19 cellular contexts compared by ENCODE assay signal in genomic region chr3:125033135-125033534, GRCh38. TPM values are rescaled to one million over a fixed set of nuclear protein-coding genes. Genes with fewer than 3 reads are reported as not detected.
DNase-seq lines count a peak whose midpoint lies in the region; ATAC-seq and TF ChIP-seq lines count a peak whose summit lies in the region.
"Had no signal": no experiment of that assay in that cellular context is flagged by ENCODE, and none has a peak within 500 bp of the region (broad histone marks: within the 10 kb centered on the region; RNA-seq: fewer than 3 reads in every experiment).

No MANE protein-coding gene starts in this region.

- intact Hi-C loops in Right ventricle myocardium inferior (cut with DNase I): no loop called here
- intact Hi-C loops in thyroid gland (cut with DNase I): no loop called here

- WGBS in endodermal cell (ENCODE audit: insufficient coverage in 1 of 2, insufficient read length in 1 of 2), 2 experiments: 94 to 97% methylated on average over 5 of the region's 5 CpGs
- WGBS in thyroid gland, 2 donors: 73 to 83% methylated on average over 5 of the region's 5 CpGs

- no peak for TF ChIP-seq CTCF in cardiac muscle cell (IDR thresholded peaks at IDR 0.05; ENCODE audit: low read depth, low read length)
- no peak for TF ChIP-seq CTCF in endodermal cell (conservative IDR thresholded peaks at IDR 0.05)
- no peak for TF ChIP-seq CTCF in nephron progenitor cell (IDR thresholded peaks at IDR 0.05)
- TF ChIP-seq CTCF in thyroid gland (IDR thresholded peaks at IDR 0.05): no peak

- H3K36me3 Mint-ChIP-seq in endodermal cell (ENCODE audit: low read depth): peaks cover 27% of the 10 kb centered on the region
- peaks cover 33% of the 10 kb centered on the region for H3K36me3 Mint-ChIP-seq in nephron progenitor cell (ENCODE audit: low read depth)

- DNase-seq in cardiac muscle cell (ENCODE audit: low read depth in 1 of 2, low spot score in 1 of 2): no peak
- no peak for DNase-seq in Right ventricle myocardium inferior (ENCODE audit: missing footprints)
- DNase-seq in endodermal cell: no peak
- no peak for DNase-seq in nephron progenitor cell
- peak in 1 of 2 donors; percentile 30 for DNase-seq in thyroid gland
- no peak for DNase-seq in KG1 (lab: John Stamatoyannopoulos, UW)
- no peak for DNase-seq in UCSD-AML1 (lab: John Stamatoyannopoulos, UW; ENCODE audit: unreplicated experiment)
- DNase-seq in A172 (ENCODE audit: low spot score): no peak
- DNase-seq: activated CD8-positive, alpha-beta T cell treated with anti-CD3 and anti-CD28 coated beads, Interleukin-2, amount 10 ng/mL, durations not matched to agents 7 days and 5 days; activated gamma-delta T cell treated with Interleukin-2 at 50 U/mL for 16 hours; brain microvascular endothelial cell; COR-L47; glutamatergic neuron; NCI-H2171; NCI-H526; right lobe of liver had no signal

- H3K27ac Mint-ChIP-seq in endodermal cell (peak overlapping the region; percentile 42), nephron progenitor cell (peak overlapping the region; percentile 57)

- H3K36me3 ChIP-seq in cardiac muscle cell (no peaks in the 10 kb centered on the region), endodermal cell (ENCODE audit: control insufficient read depth, insufficient read depth, low read length) (peaks cover 30% of the 10 kb centered on the region), thyroid gland (peaks cover 6 to 11% of the 10 kb centered on the region in 2 donors)
- H3K36me3 ChIP-seq: right lobe of liver had no signal

- no peaks in the 10 kb centered on the region for H3K27me3 Mint-ChIP-seq in endodermal cell (ENCODE audit: insufficient read depth)
- H3K27me3 Mint-ChIP-seq in nephron progenitor cell (ENCODE audit: low read depth, poor library complexity): no peaks in the 10 kb centered on the region

- H3K4me1 Mint-ChIP-seq in endodermal cell (peaks cover 18% of the 10 kb centered on the region), nephron progenitor cell (peaks cover 20% of the 10 kb centered on the region)

- no peak overlapping the region for H3K9ac ChIP-seq in endodermal cell (ENCODE audit: extremely low read depth, low read length, poor library complexity, severe bottlenecking)

- H3K27me3 ChIP-seq in cardiac muscle cell (no peaks in the 10 kb centered on the region), endodermal cell (ENCODE audit: control insufficient read depth, insufficient read depth, low read length, poor library complexity, severe bottlenecking) (no peaks in the 10 kb centered on the region), thyroid gland (no peaks in the 10 kb centered on the region)
- H3K27me3 ChIP-seq: brain microvascular endothelial cell, right lobe of liver had no signal

- no peak for ATAC-seq in Right ventricle myocardium inferior
- ATAC-seq: activated CD4-positive, CD25-positive, alpha-beta regulatory T cell treated with anti-CD3 and anti-CD28 coated beads, Interleukin-2, amount 50 U/mL, for 24 hours; activated CD8-positive, alpha-beta T cell treated with anti-CD3 and anti-CD28 coated beads, Interleukin-2, amount 10 ng/mL, durations not matched to agents 7 days and 5 days had no signal

- TF ChIP-seq POLR2A in thyroid gland (IDR thresholded peaks at IDR 0.05): no peak

- H3K27ac ChIP-seq in cardiac muscle cell: peak overlapping the region; percentile 34
- H3K27ac ChIP-seq in endodermal cell (ENCODE audit: low read depth, low read length): peak overlapping the region; percentile 21
- peak overlapping the region in 2 of 3 donors; percentile 63 to 69 for H3K27ac ChIP-seq in thyroid gland
- H3K27ac ChIP-seq: 22Rv1, brain microvascular endothelial cell, coronary artery, right lobe of liver had no signal

- H3K9me3 Mint-ChIP-seq in endodermal cell (peaks cover 12% of the 10 kb centered on the region), nephron progenitor cell (peaks cover 29% of the 10 kb centered on the region)

- H3K4me3 Mint-ChIP-seq in endodermal cell (no peak overlapping the region), nephron progenitor cell (no peak overlapping the region)
- H3K4me3 Mint-ChIP-seq: activated CD8-positive, alpha-beta T cell treated with anti-CD3 and anti-CD28 coated beads, Interleukin-2, amount 10 ng/mL, durations not matched to agents 7 days and 5 days had no signal

- H3K9me3 ChIP-seq in cardiac muscle cell (ENCODE audit: low read depth) (no peaks in the 10 kb centered on the region), endodermal cell (ENCODE audit: control insufficient read depth, low read length) (peaks cover 25% of the 10 kb centered on the region), thyroid gland (no peaks in the 10 kb centered on the region)
- H3K9me3 ChIP-seq: right lobe of liver had no signal

- H3K4me3 ChIP-seq in cardiac muscle cell (no peak overlapping the region), endodermal cell (ENCODE audit: low read length) (no peak overlapping the region), thyroid gland (replicated peaks in 1 of 3) (no peak overlapping the region)
- H3K4me3 ChIP-seq: coronary artery, right lobe of liver had no signal

- H3K4me1 ChIP-seq in cardiac muscle cell (ENCODE audit: low read depth) (peaks cover 21% of the 10 kb centered on the region), endodermal cell (ENCODE audit: control insufficient read depth, insufficient read depth, low read length) (peaks cover 7% of the 10 kb centered on the region), thyroid gland (peaks cover 18 to 45% of the 10 kb centered on the region in 2 donors)
- H3K4me1 ChIP-seq: right lobe of liver had no signal

RNA-seq across cellular contexts. Expression of gene HEG1, which starts 22.7 kb away (rescaled TPM):
- total RNA-seq in cardiac muscle cell (16.5 and 42.7 TPM in 2 replicates), Right ventricle myocardium inferior (95.0 TPM), endodermal cell (10 to 100 TPM; 25.5 to 27.0 TPM), thyroid gland (100 to 1,000 TPM in 3 of 4 donors, 10 to 100 TPM in 1; 91.4 to 266 (median 199) TPM)
- 17.4 and 24.9 TPM in 2 replicates for polyA plus RNA-seq in cardiac muscle cell
- polyA plus RNA-seq in endodermal cell (2013, experiment 1 of 2): 30.3 TPM
- polyA plus RNA-seq in endodermal cell (2013, experiment 2 of 2): 35.4 TPM
- 47.2 and 71.4 TPM in 2 replicates for total RNA-seq in A172 (2014; rRNA removed; shearing (Covaris generic))
